1 cellular context compared by ENCODE assay signal in the genomic region with DNA sequence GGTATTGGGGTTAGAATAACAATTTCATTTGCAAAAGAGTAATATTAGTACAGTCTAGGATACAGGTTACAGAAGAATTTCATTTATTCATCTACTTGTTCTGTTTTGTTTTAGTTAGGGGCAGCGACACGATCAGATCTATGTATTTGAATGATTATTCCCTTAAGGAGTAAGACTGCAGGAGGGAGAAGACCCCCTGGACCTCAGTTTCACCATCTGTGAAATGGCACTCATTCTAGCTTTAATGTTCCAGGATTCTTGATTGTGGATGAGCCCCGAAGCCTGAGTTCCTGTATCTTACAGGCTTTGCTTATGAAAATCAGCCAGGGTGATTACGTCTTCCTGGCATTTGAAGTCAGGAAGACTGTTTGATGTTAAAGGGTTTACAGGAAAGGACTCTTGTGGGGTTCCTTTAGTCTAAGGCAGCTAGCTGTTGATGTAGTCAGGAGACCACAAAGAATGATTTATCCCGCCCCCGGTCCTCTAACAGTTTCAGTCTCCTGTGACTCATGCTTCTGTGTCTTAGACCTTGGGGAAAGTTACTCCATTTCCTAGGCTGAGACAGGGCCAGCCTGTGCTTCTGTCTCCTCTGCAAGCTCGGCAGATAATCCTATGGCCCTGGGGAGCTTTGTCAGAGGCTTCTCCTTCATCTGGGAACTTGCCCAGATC.
TF ChIP-seq lines count a peak whose summit lies in the region.

No MANE protein-coding gene starts in this region.

TF ChIP-seq in SK-N-SH, 30 proteins besides CTCF, POLR2A, EP300 and RAD21 (continued from another document):
- TF ChIP-seq, protein P1, sequence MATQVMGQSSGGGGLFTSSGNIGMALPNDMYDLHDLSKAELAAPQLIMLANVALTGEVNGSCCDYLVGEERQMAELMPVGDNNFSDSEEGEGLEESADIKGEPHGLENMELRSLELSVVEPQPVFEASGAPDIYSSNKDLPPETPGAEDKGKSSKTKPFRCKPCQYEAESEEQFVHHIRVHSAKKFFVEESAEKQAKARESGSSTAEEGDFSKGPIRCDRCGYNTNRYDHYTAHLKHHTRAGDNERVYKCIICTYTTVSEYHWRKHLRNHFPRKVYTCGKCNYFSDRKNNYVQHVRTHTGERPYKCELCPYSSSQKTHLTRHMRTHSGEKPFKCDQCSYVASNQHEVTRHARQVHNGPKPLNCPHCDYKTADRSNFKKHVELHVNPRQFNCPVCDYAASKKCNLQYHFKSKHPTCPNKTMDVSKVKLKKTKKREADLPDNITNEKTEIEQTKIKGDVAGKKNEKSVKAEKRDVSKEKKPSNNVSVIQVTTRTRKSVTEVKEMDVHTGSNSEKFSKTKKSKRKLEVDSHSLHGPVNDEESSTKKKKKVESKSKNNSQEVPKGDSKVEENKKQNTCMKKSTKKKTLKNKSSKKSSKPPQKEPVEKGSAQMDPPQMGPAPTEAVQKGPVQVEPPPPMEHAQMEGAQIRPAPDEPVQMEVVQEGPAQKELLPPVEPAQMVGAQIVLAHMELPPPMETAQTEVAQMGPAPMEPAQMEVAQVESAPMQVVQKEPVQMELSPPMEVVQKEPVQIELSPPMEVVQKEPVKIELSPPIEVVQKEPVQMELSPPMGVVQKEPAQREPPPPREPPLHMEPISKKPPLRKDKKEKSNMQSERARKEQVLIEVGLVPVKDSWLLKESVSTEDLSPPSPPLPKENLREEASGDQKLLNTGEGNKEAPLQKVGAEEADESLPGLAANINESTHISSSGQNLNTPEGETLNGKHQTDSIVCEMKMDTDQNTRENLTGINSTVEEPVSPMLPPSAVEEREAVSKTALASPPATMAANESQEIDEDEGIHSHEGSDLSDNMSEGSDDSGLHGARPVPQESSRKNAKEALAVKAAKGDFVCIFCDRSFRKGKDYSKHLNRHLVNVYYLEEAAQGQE (IDR thresholded peaks at IDR 0.05; ENCODE audit: low read depth, low read length) = no peak
- TF ChIP-seq FOSL2 (IDR thresholded peaks at IDR 0.05; ENCODE audit: borderline replicate concordance, low read depth) (peak; percentile 90), FOXM1 (IDR thresholded peaks at IDR 0.05; ENCODE audit: low read depth) (no peak), SMC3 (IDR thresholded peaks at IDR 0.05; ENCODE audit: low read depth, low read length) (no peak), JUND (IDR thresholded peaks at IDR 0.05) (peak; percentile 87), CHD2 (IDR thresholded peaks at IDR 0.05; ENCODE audit: low read length, partially characterized antibody) (no peak), POLR2AphosphoS5 (IDR thresholded peaks at IDR 0.05; ENCODE audit: low read depth, low read length) (peak; percentile 73), TEAD4 (IDR thresholded peaks at IDR 0.05; ENCODE audit: borderline replicate concordance, insufficient read depth) (peak; percentile 74), SIN3A (IDR thresholded peaks at IDR 0.05; ENCODE audit: borderline replicate concordance, low read depth, low read length) (peak; percentile 69; the same call in 1 of the 2 replicates), ELF1 (IDR thresholded peaks at IDR 0.05) (no peak), MEF2A (IDR thresholded peaks at IDR 0.05; ENCODE audit: borderline replicate concordance, low read depth) (peak; percentile 47; the same call in 1 of the 2 replicates), EZH2phosphoT487 (IDR thresholded peaks at IDR 0.05; ENCODE audit: borderline replicate concordance, low read depth) (no peak), NRF1 (IDR thresholded peaks at IDR 0.05; ENCODE audit: low read depth, low read length) (no peak), RFX5 (IDR thresholded peaks at IDR 0.05; ENCODE audit: low read length) (no peak), RCOR1 (IDR thresholded peaks at IDR 0.05; ENCODE audit: low read length) (no peak)
- TF ChIP-seq, protein P2, sequence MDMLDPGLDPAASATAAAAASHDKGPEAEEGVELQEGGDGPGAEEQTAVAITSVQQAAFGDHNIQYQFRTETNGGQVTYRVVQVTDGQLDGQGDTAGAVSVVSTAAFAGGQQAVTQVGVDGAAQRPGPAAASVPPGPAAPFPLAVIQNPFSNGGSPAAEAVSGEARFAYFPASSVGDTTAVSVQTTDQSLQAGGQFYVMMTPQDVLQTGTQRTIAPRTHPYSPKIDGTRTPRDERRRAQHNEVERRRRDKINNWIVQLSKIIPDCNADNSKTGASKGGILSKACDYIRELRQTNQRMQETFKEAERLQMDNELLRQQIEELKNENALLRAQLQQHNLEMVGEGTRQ (IDR thresholded peaks at IDR 0.05; ENCODE audit: borderline replicate concordance, low read depth, low read length) = no peak
- TF ChIP-seq, protein P3, sequence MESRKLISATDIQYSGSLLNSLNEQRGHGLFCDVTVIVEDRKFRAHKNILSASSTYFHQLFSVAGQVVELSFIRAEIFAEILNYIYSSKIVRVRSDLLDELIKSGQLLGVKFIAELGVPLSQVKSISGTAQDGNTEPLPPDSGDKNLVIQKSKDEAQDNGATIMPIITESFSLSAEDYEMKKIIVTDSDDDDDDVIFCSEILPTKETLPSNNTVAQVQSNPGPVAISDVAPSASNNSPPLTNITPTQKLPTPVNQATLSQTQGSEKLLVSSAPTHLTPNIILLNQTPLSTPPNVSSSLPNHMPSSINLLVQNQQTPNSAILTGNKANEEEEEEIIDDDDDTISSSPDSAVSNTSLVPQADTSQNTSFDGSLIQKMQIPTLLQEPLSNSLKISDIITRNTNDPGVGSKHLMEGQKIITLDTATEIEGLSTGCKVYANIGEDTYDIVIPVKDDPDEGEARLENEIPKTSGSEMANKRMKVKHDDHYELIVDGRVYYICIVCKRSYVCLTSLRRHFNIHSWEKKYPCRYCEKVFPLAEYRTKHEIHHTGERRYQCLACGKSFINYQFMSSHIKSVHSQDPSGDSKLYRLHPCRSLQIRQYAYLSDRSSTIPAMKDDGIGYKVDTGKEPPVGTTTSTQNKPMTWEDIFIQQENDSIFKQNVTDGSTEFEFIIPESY (IDR thresholded peaks at IDR 0.05; ENCODE audit: borderline replicate concordance, low read depth) = no peak
